ENCODE assay signal across 1 cellular context in the genomic region with DNA sequence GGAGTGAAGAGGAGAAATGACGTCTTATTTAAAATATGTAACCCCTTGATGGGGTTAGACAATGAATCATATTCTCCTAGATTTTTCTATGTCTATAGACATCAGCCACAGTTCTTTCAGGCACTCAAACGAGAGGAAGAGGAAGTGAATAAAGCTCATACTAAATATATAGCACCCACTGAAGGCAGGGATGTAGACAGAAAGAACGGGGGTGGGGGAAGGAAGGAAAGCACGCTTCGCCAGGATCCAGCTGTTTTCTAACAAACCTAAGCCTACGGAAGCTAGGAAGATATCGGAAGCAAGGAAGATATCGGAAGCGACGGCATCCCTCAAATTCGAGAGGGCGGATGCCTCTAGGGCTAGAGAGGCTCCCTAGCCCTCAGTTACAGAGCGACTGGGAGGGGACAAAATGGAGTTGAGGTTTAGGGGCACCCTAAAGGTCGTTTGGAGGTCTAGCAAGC.
TF ChIP-seq lines count a peak whose summit lies in the region.

No MANE protein-coding gene starts in this region.

TF ChIP-seq in SK-N-SH, 30 proteins besides CTCF, POLR2A, EP300 and RAD21 (continued from another document):
- TF ChIP-seq, protein P1, sequence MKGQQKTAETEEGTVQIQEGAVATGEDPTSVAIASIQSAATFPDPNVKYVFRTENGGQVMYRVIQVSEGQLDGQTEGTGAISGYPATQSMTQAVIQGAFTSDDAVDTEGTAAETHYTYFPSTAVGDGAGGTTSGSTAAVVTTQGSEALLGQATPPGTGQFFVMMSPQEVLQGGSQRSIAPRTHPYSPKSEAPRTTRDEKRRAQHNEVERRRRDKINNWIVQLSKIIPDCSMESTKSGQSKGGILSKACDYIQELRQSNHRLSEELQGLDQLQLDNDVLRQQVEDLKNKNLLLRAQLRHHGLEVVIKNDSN (IDR thresholded peaks at IDR 0.05; ENCODE audit: borderline replicate concordance, low read depth): no peak
- TF ChIP-seq, protein P2, sequence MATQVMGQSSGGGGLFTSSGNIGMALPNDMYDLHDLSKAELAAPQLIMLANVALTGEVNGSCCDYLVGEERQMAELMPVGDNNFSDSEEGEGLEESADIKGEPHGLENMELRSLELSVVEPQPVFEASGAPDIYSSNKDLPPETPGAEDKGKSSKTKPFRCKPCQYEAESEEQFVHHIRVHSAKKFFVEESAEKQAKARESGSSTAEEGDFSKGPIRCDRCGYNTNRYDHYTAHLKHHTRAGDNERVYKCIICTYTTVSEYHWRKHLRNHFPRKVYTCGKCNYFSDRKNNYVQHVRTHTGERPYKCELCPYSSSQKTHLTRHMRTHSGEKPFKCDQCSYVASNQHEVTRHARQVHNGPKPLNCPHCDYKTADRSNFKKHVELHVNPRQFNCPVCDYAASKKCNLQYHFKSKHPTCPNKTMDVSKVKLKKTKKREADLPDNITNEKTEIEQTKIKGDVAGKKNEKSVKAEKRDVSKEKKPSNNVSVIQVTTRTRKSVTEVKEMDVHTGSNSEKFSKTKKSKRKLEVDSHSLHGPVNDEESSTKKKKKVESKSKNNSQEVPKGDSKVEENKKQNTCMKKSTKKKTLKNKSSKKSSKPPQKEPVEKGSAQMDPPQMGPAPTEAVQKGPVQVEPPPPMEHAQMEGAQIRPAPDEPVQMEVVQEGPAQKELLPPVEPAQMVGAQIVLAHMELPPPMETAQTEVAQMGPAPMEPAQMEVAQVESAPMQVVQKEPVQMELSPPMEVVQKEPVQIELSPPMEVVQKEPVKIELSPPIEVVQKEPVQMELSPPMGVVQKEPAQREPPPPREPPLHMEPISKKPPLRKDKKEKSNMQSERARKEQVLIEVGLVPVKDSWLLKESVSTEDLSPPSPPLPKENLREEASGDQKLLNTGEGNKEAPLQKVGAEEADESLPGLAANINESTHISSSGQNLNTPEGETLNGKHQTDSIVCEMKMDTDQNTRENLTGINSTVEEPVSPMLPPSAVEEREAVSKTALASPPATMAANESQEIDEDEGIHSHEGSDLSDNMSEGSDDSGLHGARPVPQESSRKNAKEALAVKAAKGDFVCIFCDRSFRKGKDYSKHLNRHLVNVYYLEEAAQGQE (IDR thresholded peaks at IDR 0.05; ENCODE audit: low read depth, low read length): no peak
- no peak for TF ChIP-seq MEF2A (IDR thresholded peaks at IDR 0.05; ENCODE audit: borderline replicate concordance, low read depth)
- no peak for TF ChIP-seq SMC3 (IDR thresholded peaks at IDR 0.05; ENCODE audit: low read depth, low read length)
- TF ChIP-seq, protein P3, sequence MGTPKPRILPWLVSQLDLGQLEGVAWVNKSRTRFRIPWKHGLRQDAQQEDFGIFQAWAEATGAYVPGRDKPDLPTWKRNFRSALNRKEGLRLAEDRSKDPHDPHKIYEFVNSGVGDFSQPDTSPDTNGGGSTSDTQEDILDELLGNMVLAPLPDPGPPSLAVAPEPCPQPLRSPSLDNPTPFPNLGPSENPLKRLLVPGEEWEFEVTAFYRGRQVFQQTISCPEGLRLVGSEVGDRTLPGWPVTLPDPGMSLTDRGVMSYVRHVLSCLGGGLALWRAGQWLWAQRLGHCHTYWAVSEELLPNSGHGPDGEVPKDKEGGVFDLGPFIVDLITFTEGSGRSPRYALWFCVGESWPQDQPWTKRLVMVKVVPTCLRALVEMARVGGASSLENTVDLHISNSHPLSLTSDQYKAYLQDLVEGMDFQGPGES (IDR thresholded peaks at IDR 0.05; ENCODE audit: low read depth, low read length): no peak
